ENCODE assay signal across 8 cellular contexts in genomic region chr3:36707623-36708409, GRCh38. TPM values are rescaled to one million over a fixed set of nuclear protein-coding genes. Genes with fewer than 3 reads are reported as not detected.
A peak's percentile ranks its signal among the peaks of the same experiment; 100 is the strongest.
DNase-seq lines count a peak whose midpoint lies in the region; ATAC-seq, FAIRE-seq and TF ChIP-seq lines count a peak whose summit lies in the region.

No MANE protein-coding gene starts in this region.

- no peak for TF ChIP-seq EP300 in transverse colon (IDR thresholded peaks at IDR 0.05; ENCODE audit: low read depth)

- TF ChIP-seq CTCF in Loucy (conservative IDR thresholded peaks at IDR 0.05; ENCODE audit: low read length): peak; percentile 48
- no peak for TF ChIP-seq CTCF in transverse colon (IDR thresholded peaks at IDR 0.05)
- TF ChIP-seq CTCF in pancreas (IDR thresholded peaks at IDR 0.05): no peak

- 40 to 46% methylated on average over 4 to 6 of the region's 6 CpGs for WGBS in transverse colon (ENCODE audit: low coverage in 1 of 2), 2 donors
- 44 to 52% methylated on average over 6 of the region's 6 CpGs for WGBS in pancreas, 2 donors

- in situ Hi-C loops in transverse colon (cut with MboI; ENCODE audit: low pct_ligation_motif_present in 1 of 4, low pct_unique_long_range_greater_than_20kb in 1 of 4, low sequenced_read_pairs in 3 of 4): loop anchor here in 3 of 4 donors (25.0 kb wide), 1 partner anchor 746 kb away; no protein-coding TSS in a partner anchor

- no peaks in the 10 kb centered on the region for H3K9me3 ChIP-seq in BLaER1 treated with 17β-estradiol and CSF1 and Interleukin-3, amounts not matched to agents 10 nM and 100 nM (replicated peaks in 1 of 11)
- H3K9me3 ChIP-seq in Loucy (ENCODE audit: insufficient read depth, low read depth, low read length) (no peaks in the 10 kb centered on the region), transverse colon (no peaks in the 10 kb centered on the region), pancreas (no peaks in the 10 kb centered on the region)

- no peak overlapping the region for H3K4me3 ChIP-seq in BLaER1 treated with 17β-estradiol and CSF1 and Interleukin-3, amounts not matched to agents 10 nM and 100 nM
- H3K4me3 ChIP-seq in Loucy (ENCODE audit: low read length, poor library complexity, severe bottlenecking): no peak overlapping the region
- H3K4me3 ChIP-seq in transverse colon: no peak overlapping the region
- no peak overlapping the region for H3K4me3 ChIP-seq in pancreas

- H2AFZ ChIP-seq in Loucy (ENCODE audit: low read length): no peak overlapping the region

- H3K27me3 ChIP-seq in BLaER1 treated with 17β-estradiol and CSF1 and Interleukin-3, amounts not matched to agents 10 nM and 100 nM: no peaks in the 10 kb centered on the region
- no peaks in the 10 kb centered on the region for H3K27me3 ChIP-seq in Loucy (ENCODE audit: insufficient read depth, low read length, poor library complexity, severe bottlenecking)
- H3K27me3 ChIP-seq in transverse colon: no peaks in the 10 kb centered on the region
- no peaks in the 10 kb centered on the region for H3K27me3 ChIP-seq in pancreas

- intact Hi-C loops in transverse colon (cut with DNase I; ENCODE audit: low total_unique reads): no loop called here
- intact Hi-C loops in pancreas (cut with DNase I): no loop called here

- peak overlapping the region; percentile 8 to 57 (median 35); a peak in 17 of 22 replicates for H3K4me2 ChIP-seq in BLaER1 treated with 17β-estradiol and CSF1 and Interleukin-3, amounts not matched to agents 10 nM and 100 nM
- no peak overlapping the region for H3K4me2 ChIP-seq in Loucy (ENCODE audit: low read depth, low read length, poor library complexity, severe bottlenecking)

- no peaks in the 10 kb centered on the region for H3K79me2 ChIP-seq in Loucy (ENCODE audit: insufficient read depth, low read length)

- peak overlapping the region in 6 of 11 experiments; percentile 17 to 64 (median 52); a peak in 8 of 22 replicates for H3K27ac ChIP-seq in BLaER1 treated with 17β-estradiol and CSF1 and Interleukin-3, amounts not matched to agents 10 nM and 100 nM
- peak overlapping the region; percentile 19 for H3K27ac ChIP-seq in epithelial cell of prostate
- no peak overlapping the region for H3K27ac ChIP-seq in transverse colon
- no peak overlapping the region for H3K27ac ChIP-seq in pancreas

- FAIRE-seq in pancreas (lab: Jason Lieb, UNC): no peak

- TF ChIP-seq POLR2A in transverse colon (IDR thresholded peaks at IDR 0.05): no peak

- H3K36me3 ChIP-seq in BLaER1 treated with 17β-estradiol and CSF1 and Interleukin-3, amounts not matched to agents 10 nM and 100 nM: no peaks in the 10 kb centered on the region
- H3K36me3 ChIP-seq in Loucy (ENCODE audit: insufficient read depth, low read length) (no peaks in the 10 kb centered on the region), transverse colon (no peaks in the 10 kb centered on the region), pancreas (no peaks in the 10 kb centered on the region)

- no peak overlapping the region for H3K9ac ChIP-seq in BLaER1 treated with 17β-estradiol and CSF1 and Interleukin-3, amounts not matched to agents 10 nM and 100 nM
- no peak overlapping the region for H3K9ac ChIP-seq in Loucy (ENCODE audit: low read depth, low read length, poor library complexity, severe bottlenecking)

- peak; percentile 68 for DNase-seq in epithelial cell of prostate (ENCODE audit: low read depth, low spot score)
- DNase-seq in transverse colon: no peak
- DNase-seq in activated CD4-positive, CD25-positive, alpha-beta regulatory T cell (lab: John Stamatoyannopoulos, UW): no peak
- no peak for DNase-seq in inferior parietal cortex (ENCODE audit: extremely low spot score)
- no peak for DNase-seq in pancreas

- no peaks in the 10 kb centered on the region for H4K20me1 ChIP-seq in BLaER1 treated with 17β-estradiol and CSF1 and Interleukin-3, amounts not matched to agents 10 nM and 100 nM
- no peaks in the 10 kb centered on the region for H4K20me1 ChIP-seq in Loucy (ENCODE audit: insufficient read depth, low read length, poor library complexity, severe bottlenecking)

- H3F3A ChIP-seq in Loucy (ENCODE audit: low read depth): no peaks in the 10 kb centered on the region

- ATAC-seq in GM21447 (IDR thresholded peaks at IDR 0.05; ENCODE audit: unreplicated experiment) (peak; percentile 86), pancreas (no peak)

- no peaks in the 10 kb centered on the region for H3K9me2 ChIP-seq in Loucy (replicated peaks; ENCODE audit: low read depth, low read length)

- peaks cover 26 to 37% (median 31%) of the 10 kb centered on the region in 10 experiments for H3K4me1 ChIP-seq in BLaER1 treated with 17β-estradiol and CSF1 and Interleukin-3, amounts not matched to agents 10 nM and 100 nM
- peaks cover 6% of the 10 kb centered on the region for H3K4me1 ChIP-seq in Loucy (ENCODE audit: insufficient read depth, low read length, poor library complexity, severe bottlenecking)
- H3K4me1 ChIP-seq in transverse colon: no peaks in the 10 kb centered on the region
- H3K4me1 ChIP-seq in pancreas: no peaks in the 10 kb centered on the region

RNA-seq across cellular contexts. Expression of gene DCLK3, which starts 56.5 kb away (rescaled TPM):
- under 1 TPM in 1 of 4 donors, not detected in 3; 0.14 TPM for total RNA-seq in transverse colon
- total RNA-seq in pancreas: under 1 TPM in 3 of 6 donors, not detected in 3; 0.06 to 0.16 (median 0.12) TPM
- polyA plus RNA-seq in pancreas: under 1 TPM; 0.04 to 0.07 TPM

Comparison
In these comparisons a context has a peak if more than half of its experiments do, and no peak if none do; other contexts are left out.
1. H3K27ac ChIP-seq: peak in BLaER1 treated with 17β-estradiol and CSF1 and Interleukin-3, amounts not matched to agents 10 nM and 100 nM (6 of 11) and epithelial cell of prostate (single experiment); none in transverse colon (0 of 4) and pancreas (0 of 4).